In the genomic region with DNA sequence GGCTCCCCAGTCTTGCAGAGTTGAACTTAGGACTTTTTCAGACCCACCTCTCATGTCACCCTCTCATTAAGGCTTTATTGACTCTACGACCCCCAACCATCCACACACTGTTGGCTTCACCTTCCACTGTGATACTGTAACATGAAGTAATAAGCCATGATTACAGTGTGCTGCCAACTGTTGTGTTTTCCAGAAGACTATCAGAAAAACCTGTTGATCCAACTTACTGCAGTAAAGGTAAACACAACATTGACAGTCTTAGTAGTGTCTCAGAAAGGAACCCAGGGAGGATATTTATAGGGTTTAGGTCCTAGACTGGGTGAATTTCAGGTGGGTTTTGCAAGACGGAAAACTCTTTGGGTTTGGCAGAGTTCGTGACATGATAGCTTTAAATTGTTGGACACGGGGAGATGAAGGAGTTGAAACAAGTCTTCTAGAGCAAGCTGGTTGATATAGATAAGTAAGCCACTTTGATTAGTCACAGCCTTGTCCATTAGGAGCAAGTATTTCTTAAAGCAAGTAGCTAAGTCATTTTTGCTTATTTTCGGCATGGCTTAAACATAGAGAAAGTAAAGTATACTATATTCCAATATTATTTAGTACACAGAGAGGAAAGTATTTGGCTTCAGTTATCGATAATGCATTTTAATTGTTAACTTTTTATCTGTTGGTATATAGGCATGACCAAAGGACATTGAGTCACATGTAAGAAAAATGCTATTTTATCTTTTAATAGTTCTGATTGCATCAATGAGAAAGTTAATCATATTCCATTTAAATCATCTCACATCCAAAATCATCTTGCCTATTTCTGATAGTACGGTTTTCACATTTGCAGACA, we compare ENCODE assay signal across 1 cellular context.
TF ChIP-seq lines count a peak whose summit lies in the region.

No MANE protein-coding gene starts in this region.

TF ChIP-seq in K562, 482 proteins besides CTCF, POLR2A, EP300 and RAD21 (continued from another document and continues in another):
- TF ChIP-seq, protein P1, sequence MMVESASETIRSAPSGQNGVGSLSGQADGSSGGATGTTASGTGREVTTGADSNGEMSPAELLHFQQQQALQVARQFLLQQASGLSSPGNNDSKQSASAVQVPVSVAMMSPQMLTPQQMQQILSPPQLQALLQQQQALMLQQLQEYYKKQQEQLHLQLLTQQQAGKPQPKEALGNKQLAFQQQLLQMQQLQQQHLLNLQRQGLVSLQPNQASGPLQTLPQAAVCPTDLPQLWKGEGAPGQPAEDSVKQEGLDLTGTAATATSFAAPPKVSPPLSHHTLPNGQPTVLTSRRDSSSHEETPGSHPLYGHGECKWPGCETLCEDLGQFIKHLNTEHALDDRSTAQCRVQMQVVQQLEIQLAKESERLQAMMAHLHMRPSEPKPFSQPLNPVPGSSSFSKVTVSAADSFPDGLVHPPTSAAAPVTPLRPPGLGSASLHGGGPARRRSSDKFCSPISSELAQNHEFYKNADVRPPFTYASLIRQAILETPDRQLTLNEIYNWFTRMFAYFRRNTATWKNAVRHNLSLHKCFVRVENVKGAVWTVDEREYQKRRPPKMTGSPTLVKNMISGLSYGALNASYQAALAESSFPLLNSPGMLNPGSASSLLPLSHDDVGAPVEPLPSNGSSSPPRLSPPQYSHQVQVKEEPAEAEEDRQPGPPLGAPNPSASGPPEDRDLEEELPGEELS (CRISPR knock-in tag; IDR thresholded peaks at IDR 0.05; ENCODE audit: borderline replicate concordance): no peak
- TF ChIP-seq EHMT2 (IDR thresholded peaks at IDR 0.05) (peak; percentile 80), E2F3 (CRISPR knock-in tag; IDR thresholded peaks at IDR 0.05) (no peak), ZNF778 (CRISPR knock-in tag; IDR thresholded peaks at IDR 0.05) (no peak), ZZZ3 (IDR thresholded peaks at IDR 0.05) (no peak), HDAC1 (IDR thresholded peaks at IDR 0.05) (peak in 1 of 2 experiments; percentile 25; a peak in 1 of 4 replicates), RBM34 (IDR thresholded peaks at IDR 0.05; ENCODE audit: borderline replicate concordance, insufficient read depth, low read length) (no peak), DIDO1 (tag; IDR thresholded peaks at IDR 0.05; ENCODE audit: low read depth) (no peak), HDAC8 (tag; IDR thresholded peaks at IDR 0.05) (no peak), FOXA3 (CRISPR knock-in tag; conservative IDR thresholded peaks at IDR 0.05 in 1 of 2, IDR thresholded peaks at IDR 0.05 in 1 of 2) (no peak), CXXC5 (CRISPR knock-in tag; IDR thresholded peaks at IDR 0.05) (peak; percentile 21; the same call in 1 of the 2 replicates), ZNF316 (IDR thresholded peaks at IDR 0.05) (peak; percentile 72), MECOM (CRISPR knock-in tag; IDR thresholded peaks at IDR 0.05) (no peak), CBX1 (IDR thresholded peaks at IDR 0.05; ENCODE audit: low read depth) (no peak), HNRNPL (IDR thresholded peaks at IDR 0.05; ENCODE audit: low read depth, low read length) (no peak), FOXK1 (CRISPR knock-in tag; IDR thresholded peaks at IDR 0.05; ENCODE audit: borderline replicate concordance) (no peak), SPI1 (IDR thresholded peaks at IDR 0.05; ENCODE audit: borderline replicate concordance, low read depth, low read length) (no peak), POU5F1 (IDR thresholded peaks at IDR 0.05; ENCODE audit: borderline replicate concordance, low read depth, low read length, partially characterized antibody) (no peak), HDGF (IDR thresholded peaks at IDR 0.05) (no peak), ZNF75A (CRISPR knock-in tag; IDR thresholded peaks at IDR 0.05) (no peak), ZNF197 (CRISPR knock-in tag; IDR thresholded peaks at IDR 0.05; ENCODE audit: low read depth) (no peak; the same call in 1 of the 2 replicates), CHD4 (IDR thresholded peaks at IDR 0.05; ENCODE audit: insufficient read depth, insufficient replicate concordance, low read depth, low read length, poor library complexity, severe bottlenecking) (no peak), ELF4 (CRISPR knock-in tag; IDR thresholded peaks at IDR 0.05) (no peak), ZBTB17 (CRISPR knock-in tag; IDR thresholded peaks at IDR 0.05) (no peak), KAT7 (CRISPR knock-in tag; IDR thresholded peaks at IDR 0.05; ENCODE audit: borderline replicate concordance) (no peak), KLF1 (tag; IDR thresholded peaks at IDR 0.05) (no peak), PTBP1 (IDR thresholded peaks at IDR 0.05; ENCODE audit: low read depth, low read length) (no peak), HCFC1 (IDR thresholded peaks at IDR 0.05; ENCODE audit: low read depth, low read length) (no peak), CEBPB (tag; IDR thresholded peaks at IDR 0.05) (peak; percentile 62; the same call in 1 of the 2 replicates), GTF2F1 (IDR thresholded peaks at IDR 0.05; ENCODE audit: low read depth, low read length) (no peak), ZNF253 (CRISPR knock-in tag; conservative IDR thresholded peaks at IDR 0.05) (no peak), ZNF717 (CRISPR knock-in tag; IDR thresholded peaks at IDR 0.05) (no peak), RBM22 (IDR thresholded peaks at IDR 0.05; ENCODE audit: low read depth, low read length, poor library complexity, severe bottlenecking) (no peak), BDP1 (IDR thresholded peaks at IDR 0.05; ENCODE audit: insufficient read depth, insufficient read length) (no peak), TRIM24 (IDR thresholded peaks at IDR 0.05) (peak; percentile 48 to 62; a peak in 2 of 4 replicates), DMBX1 (CRISPR knock-in tag; IDR thresholded peaks at IDR 0.05; ENCODE audit: borderline replicate concordance) (no peak), CAMTA2 (CRISPR knock-in tag; conservative IDR thresholded peaks at IDR 0.05) (no peak), TSC22D4 (tag; IDR thresholded peaks at IDR 0.05) (no peak), ZNF134 (CRISPR knock-in tag; conservative IDR thresholded peaks at IDR 0.05) (no peak), NR2F6 (CRISPR knock-in tag; IDR thresholded peaks at IDR 0.05) (no peak), STAT5A (IDR thresholded peaks at IDR 0.05; ENCODE audit: borderline replicate concordance, low read length) (peak; percentile 75), ESRRB (CRISPR knock-in tag; IDR thresholded peaks at IDR 0.05; ENCODE audit: borderline replicate concordance) (no peak), RUNX1 (IDR thresholded peaks at IDR 0.05; ENCODE audit: low read depth) (no peak), CHD1 (IDR thresholded peaks at IDR 0.05; ENCODE audit: low read length) (no peak), NFATC3 (IDR thresholded peaks at IDR 0.05) (no peak)
- TF ChIP-seq, protein P2, sequence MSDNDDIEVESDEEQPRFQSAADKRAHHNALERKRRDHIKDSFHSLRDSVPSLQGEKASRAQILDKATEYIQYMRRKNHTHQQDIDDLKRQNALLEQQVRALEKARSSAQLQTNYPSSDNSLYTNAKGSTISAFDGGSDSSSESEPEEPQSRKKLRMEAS (CRISPR knock-in tag; IDR thresholded peaks at IDR 0.05): no peak
- TF ChIP-seq, protein P3, sequence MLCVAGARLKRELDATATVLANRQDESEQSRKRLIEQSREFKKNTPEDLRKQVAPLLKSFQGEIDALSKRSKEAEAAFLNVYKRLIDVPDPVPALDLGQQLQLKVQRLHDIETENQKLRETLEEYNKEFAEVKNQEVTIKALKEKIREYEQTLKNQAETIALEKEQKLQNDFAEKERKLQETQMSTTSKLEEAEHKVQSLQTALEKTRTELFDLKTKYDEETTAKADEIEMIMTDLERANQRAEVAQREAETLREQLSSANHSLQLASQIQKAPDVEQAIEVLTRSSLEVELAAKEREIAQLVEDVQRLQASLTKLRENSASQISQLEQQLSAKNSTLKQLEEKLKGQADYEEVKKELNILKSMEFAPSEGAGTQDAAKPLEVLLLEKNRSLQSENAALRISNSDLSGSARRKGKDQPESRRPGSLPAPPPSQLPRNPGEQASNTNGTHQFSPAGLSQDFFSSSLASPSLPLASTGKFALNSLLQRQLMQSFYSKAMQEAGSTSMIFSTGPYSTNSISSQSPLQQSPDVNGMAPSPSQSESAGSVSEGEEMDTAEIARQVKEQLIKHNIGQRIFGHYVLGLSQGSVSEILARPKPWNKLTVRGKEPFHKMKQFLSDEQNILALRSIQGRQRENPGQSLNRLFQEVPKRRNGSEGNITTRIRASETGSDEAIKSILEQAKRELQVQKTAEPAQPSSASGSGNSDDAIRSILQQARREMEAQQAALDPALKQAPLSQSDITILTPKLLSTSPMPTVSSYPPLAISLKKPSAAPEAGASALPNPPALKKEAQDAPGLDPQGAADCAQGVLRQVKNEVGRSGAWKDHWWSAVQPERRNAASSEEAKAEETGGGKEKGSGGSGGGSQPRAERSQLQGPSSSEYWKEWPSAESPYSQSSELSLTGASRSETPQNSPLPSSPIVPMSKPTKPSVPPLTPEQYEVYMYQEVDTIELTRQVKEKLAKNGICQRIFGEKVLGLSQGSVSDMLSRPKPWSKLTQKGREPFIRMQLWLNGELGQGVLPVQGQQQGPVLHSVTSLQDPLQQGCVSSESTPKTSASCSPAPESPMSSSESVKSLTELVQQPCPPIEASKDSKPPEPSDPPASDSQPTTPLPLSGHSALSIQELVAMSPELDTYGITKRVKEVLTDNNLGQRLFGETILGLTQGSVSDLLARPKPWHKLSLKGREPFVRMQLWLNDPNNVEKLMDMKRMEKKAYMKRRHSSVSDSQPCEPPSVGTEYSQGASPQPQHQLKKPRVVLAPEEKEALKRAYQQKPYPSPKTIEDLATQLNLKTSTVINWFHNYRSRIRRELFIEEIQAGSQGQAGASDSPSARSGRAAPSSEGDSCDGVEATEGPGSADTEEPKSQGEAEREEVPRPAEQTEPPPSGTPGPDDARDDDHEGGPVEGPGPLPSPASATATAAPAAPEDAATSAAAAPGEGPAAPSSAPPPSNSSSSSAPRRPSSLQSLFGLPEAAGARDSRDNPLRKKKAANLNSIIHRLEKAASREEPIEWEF (CRISPR knock-in tag; IDR thresholded peaks at IDR 0.05): peak; percentile 45; the same call in 1 of the 2 replicates
- TF ChIP-seq, protein P4, sequence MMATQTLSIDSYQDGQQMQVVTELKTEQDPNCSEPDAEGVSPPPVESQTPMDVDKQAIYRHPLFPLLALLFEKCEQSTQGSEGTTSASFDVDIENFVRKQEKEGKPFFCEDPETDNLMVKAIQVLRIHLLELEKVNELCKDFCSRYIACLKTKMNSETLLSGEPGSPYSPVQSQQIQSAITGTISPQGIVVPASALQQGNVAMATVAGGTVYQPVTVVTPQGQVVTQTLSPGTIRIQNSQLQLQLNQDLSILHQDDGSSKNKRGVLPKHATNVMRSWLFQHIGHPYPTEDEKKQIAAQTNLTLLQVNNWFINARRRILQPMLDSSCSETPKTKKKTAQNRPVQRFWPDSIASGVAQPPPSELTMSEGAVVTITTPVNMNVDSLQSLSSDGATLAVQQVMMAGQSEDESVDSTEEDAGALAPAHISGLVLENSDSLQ (IDR thresholded peaks at IDR 0.05): peak; percentile 44
- TF ChIP-seq, protein P5, sequence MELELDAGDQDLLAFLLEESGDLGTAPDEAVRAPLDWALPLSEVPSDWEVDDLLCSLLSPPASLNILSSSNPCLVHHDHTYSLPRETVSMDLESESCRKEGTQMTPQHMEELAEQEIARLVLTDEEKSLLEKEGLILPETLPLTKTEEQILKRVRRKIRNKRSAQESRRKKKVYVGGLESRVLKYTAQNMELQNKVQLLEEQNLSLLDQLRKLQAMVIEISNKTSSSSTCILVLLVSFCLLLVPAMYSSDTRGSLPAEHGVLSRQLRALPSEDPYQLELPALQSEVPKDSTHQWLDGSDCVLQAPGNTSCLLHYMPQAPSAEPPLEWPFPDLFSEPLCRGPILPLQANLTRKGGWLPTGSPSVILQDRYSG (tag; conservative IDR thresholded peaks at IDR 0.05; ENCODE audit: low read depth): 0 out of 2 replicates have a peak, but pooled peaks have one; percentile 3
- TF ChIP-seq, protein P6, sequence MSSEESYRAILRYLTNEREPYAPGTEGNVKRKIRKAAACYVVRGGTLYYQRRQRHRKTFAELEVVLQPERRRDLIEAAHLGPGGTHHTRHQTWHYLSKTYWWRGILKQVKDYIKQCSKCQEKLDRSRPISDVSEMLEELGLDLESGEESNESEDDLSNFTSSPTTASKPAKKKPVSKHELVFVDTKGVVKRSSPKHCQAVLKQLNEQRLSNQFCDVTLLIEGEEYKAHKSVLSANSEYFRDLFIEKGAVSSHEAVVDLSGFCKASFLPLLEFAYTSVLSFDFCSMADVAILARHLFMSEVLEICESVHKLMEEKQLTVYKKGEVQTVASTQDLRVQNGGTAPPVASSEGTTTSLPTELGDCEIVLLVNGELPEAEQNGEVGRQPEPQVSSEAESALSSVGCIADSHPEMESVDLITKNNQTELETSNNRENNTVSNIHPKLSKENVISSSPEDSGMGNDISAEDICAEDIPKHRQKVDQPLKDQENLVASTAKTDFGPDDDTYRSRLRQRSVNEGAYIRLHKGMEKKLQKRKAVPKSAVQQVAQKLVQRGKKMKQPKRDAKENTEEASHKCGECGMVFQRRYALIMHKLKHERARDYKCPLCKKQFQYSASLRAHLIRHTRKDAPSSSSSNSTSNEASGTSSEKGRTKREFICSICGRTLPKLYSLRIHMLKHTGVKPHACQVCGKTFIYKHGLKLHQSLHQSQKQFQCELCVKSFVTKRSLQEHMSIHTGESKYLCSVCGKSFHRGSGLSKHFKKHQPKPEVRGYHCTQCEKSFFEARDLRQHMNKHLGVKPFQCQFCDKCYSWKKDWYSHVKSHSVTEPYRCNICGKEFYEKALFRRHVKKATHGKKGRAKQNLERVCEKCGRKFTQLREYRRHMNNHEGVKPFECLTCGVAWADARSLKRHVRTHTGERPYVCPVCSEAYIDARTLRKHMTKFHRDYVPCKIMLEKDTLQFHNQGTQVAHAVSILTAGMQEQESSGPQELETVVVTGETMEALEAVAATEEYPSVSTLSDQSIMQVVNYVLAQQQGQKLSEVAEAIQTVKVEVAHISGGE (CRISPR knock-in tag; IDR thresholded peaks at IDR 0.05): peak in 1 of 3 experiments; percentile 61; a peak in 1 of 6 replicates
- TF ChIP-seq, protein P7, sequence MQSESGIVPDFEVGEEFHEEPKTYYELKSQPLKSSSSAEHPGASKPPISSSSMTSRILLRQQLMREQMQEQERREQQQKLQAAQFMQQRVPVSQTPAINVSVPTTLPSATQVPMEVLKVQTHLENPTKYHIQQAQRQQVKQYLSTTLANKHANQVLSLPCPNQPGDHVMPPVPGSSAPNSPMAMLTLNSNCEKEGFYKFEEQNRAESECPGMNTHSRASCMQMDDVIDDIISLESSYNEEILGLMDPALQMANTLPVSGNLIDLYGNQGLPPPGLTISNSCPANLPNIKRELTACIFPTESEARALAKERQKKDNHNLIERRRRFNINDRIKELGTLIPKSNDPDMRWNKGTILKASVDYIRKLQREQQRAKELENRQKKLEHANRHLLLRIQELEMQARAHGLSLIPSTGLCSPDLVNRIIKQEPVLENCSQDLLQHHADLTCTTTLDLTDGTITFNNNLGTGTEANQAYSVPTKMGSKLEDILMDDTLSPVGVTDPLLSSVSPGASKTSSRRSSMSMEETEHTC (IDR thresholded peaks at IDR 0.05): no peak
- TF ChIP-seq, protein P8, sequence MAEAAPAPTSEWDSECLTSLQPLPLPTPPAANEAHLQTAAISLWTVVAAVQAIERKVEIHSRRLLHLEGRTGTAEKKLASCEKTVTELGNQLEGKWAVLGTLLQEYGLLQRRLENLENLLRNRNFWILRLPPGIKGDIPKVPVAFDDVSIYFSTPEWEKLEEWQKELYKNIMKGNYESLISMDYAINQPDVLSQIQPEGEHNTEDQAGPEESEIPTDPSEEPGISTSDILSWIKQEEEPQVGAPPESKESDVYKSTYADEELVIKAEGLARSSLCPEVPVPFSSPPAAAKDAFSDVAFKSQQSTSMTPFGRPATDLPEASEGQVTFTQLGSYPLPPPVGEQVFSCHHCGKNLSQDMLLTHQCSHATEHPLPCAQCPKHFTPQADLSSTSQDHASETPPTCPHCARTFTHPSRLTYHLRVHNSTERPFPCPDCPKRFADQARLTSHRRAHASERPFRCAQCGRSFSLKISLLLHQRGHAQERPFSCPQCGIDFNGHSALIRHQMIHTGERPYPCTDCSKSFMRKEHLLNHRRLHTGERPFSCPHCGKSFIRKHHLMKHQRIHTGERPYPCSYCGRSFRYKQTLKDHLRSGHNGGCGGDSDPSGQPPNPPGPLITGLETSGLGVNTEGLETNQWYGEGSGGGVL (CRISPR knock-in tag; IDR thresholded peaks at IDR 0.05): no peak
